8 cellular contexts compared by ENCODE assay signal in the genomic region with DNA sequence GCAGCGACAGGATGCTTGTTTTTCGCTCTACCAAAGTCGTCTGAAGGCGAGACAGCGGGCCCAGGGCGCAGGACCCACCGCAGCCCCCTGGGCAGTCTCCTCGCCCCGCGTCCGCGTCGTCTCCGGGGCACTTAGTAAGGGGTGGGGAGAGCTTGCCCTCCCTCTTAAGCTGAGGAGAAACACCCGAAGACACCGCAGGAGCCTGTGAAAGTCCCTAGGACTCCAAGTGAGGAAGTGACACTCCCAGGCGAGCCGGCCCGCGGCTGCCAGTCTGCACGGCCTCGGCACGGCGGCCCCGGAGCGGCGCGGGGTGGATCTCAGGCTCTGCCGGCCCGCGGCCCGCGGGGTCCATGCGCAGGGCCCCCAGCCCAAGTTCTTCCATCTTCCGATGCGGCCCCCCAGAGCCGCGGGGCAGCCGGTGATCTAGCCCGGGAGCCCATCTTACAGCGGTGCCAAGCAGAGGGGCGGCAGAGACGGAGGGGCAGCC. TPM values are rescaled to one million over a fixed set of nuclear protein-coding genes. Genes with fewer than 3 reads are reported as not detected.
DNase-seq lines count a peak whose midpoint lies in the region; ATAC-seq and TF ChIP-seq lines count a peak whose summit lies in the region.

No MANE protein-coding gene starts in this region.

- POLR2A ChIA-PET in OCI-LY7 (lab: Charles Lee), result interaction anchor here (0.6 to 1.7 kb wide), 7 partner anchors 11 to 382 kb away, joined by 3 to 5 read pairs (median 3); no protein-coding TSS in a partner anchor

- peaks cover 37% of the 10 kb centered on the region for H3K4me1 ChIP-seq in OCI-LY7 (ENCODE audit: insufficient read depth, low read length, poor library complexity, severe bottlenecking)

- H3K36me3 ChIP-seq in OCI-LY7 (ENCODE audit: insufficient read depth, low read length), result no peaks in the 10 kb centered on the region

- CTCF ChIA-PET in OCI-LY7 (lab: Charles Lee; ENCODE audit: unreplicated experiment), result interaction anchor here (0.6 kb wide), 1 partner anchor 69 kb away, joined by 4 read pairs; no protein-coding TSS in a partner anchor

- peak overlapping the region; percentile 44 for H3K27ac ChIP-seq in OCI-LY7 (ENCODE audit: low read depth, low read length, poor library complexity, severe bottlenecking)

- peak; percentile 53 for ATAC-seq in HG02943 (IDR thresholded peaks at IDR 0.05; ENCODE audit: low read depth, unreplicated experiment)
- peak; percentile 73 for ATAC-seq in Right ventricle myocardium superior (ENCODE audit: poor library complexity)

- intact Hi-C loops in OCI-LY7 (cut with micrococcal nuclease; ENCODE audit: unreplicated experiment), result loop anchor here (5.0 kb wide), 1 partner anchor 108 kb away; no protein-coding TSS in a partner anchor
- intact Hi-C loops in Right ventricle myocardium superior (cut with DNase I), result loop anchor here (2.0 kb wide), 1 partner anchor 28 kb away; no protein-coding TSS in a partner anchor

- peak overlapping the region; percentile 96 for H2AFZ ChIP-seq in OCI-LY7 (ENCODE audit: low read length)

- peak; percentile 63 for DNase-seq in SIG-M5 treated with dmso at 0.1 percent for 504 hours (lab: John Stamatoyannopoulos, UW; ENCODE audit: unreplicated experiment)
- DNase-seq in SIG-M5 (lab: John Stamatoyannopoulos, UW), result no peak
- peak; percentile 57 for DNase-seq in OCI-LY7 (ENCODE audit: low spot score)
- DNase-seq in activated effector memory CD4-positive, alpha-beta T cell treated with Interleukin-2 at 50 U/mL for 16 hours, result peak; percentile 56
- peak; percentile 81 for DNase-seq in Right ventricle myocardium superior
- peak; percentile 83 for DNase-seq in retina
- DNase-seq in SHP77 (lab: John Stamatoyannopoulos, UW), result no peak

- TF ChIP-seq CTCF in OCI-LY7 (conservative IDR thresholded peaks at IDR 0.05; ENCODE audit: low read length), result no peak

- H3K4me2 ChIP-seq in OCI-LY7 (ENCODE audit: low read length), result peak overlapping the region; percentile 97

- H4K20me1 ChIP-seq in OCI-LY7 (ENCODE audit: insufficient read depth, low read length), result no peaks in the 10 kb centered on the region

- H3K9me3 ChIP-seq in OCI-LY7 (ENCODE audit: low read length), result no peaks in the 10 kb centered on the region

- no TSS peak for BruUV-seq in OCI-LY7 (replicated peaks; lab: Mats Ljungman, UMichigan)

- H3K9me2 ChIP-seq in OCI-LY7 (ENCODE audit: insufficient read depth, low read length), result no peaks in the 10 kb centered on the region

- peak overlapping the region; percentile 71 for H3K4me3 ChIP-seq in OCI-LY7 (ENCODE audit: low read depth, low read length, poor library complexity, severe bottlenecking)

- no peaks in the 10 kb centered on the region for H3K79me2 ChIP-seq in OCI-LY7 (ENCODE audit: insufficient read depth, low read depth, low read length)

RNA-seq across cellular contexts. Expression of gene ARHGAP31, which starts 0.3 kb away (rescaled TPM):
- 4.1 TPM in 2 replicates for total RNA-seq in OCI-LY7 (2014; rRNA removed; shearing (Covaris generic))
- total RNA-seq in OCI-LY7 (2022) (2.8 and 4.0 TPM in 2 replicates), Right ventricle myocardium superior (42.1 TPM)

RNA-seq across cellular contexts. Expression of gene B4GALT4, which starts 53.8 kb away (rescaled TPM):
- 17.3 and 20.3 TPM in 2 replicates for total RNA-seq in OCI-LY7 (2014; rRNA removed; shearing (Covaris generic))
- 16.6 and 18.5 TPM in 2 replicates for total RNA-seq in OCI-LY7 (2022)
- total RNA-seq in Right ventricle myocardium superior, result 10.5 TPM

Comparison
In these comparisons a context has a peak if more than half of its experiments do, and no peak if none do; other contexts are left out.
1. DNase-seq: peak in SIG-M5 treated with dmso at 0.1 percent for 504 hours (single experiment), OCI-LY7 (single experiment), activated effector memory CD4-positive, alpha-beta T cell treated with Interleukin-2 at 50 U/mL for 16 hours (single experiment), Right ventricle myocardium superior (single experiment) and retina (single experiment); none in SIG-M5 (single experiment) and SHP77 (0 of 2).